Comparison of ENCODE assay signal across 20 cellular contexts in the genomic region with DNA sequence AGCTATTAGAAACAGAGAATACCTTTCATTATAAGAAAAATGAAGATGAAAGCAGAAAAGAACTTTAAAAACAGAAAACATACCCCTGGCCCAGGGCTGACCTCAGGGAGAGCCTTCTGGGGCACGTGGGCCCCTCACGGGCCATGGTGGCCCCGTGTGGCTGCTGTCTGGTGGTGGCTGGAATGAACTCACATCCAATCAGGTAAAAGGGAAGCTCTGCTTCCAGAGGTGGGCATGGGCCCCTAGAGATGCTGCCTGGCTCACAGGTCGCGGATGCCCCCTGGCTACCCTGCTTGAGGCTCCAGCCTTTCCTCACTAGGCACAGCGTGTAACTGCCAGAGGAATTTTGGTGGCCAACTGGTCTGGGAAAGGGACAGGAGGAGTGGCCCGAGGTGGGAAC.
"Had no signal": no experiment of that assay in that cellular context is flagged by ENCODE, and none has a peak within 500 bp of the region (broad histone marks: within the 10 kb centered on the region; RNA-seq: fewer than 3 reads in every experiment).

No MANE protein-coding gene starts in this region.

- H3K9me3 ChIP-seq: body of pancreas, mucosa of descending colon, neutrophil, thoracic aorta, upper lobe of left lung had no signal

- H3K36me3 Mint-ChIP-seq: activated naive CD8-positive, alpha-beta T cell treated with anti-CD3 and anti-CD28 coated beads for 36 hours; naive B cell had no signal

- H3K27me3 ChIP-seq: body of pancreas, upper lobe of left lung had no signal

- H3K4me3 Mint-ChIP-seq: activated CD4-positive, alpha-beta memory T cell treated with anti-CD3 and anti-CD28 coated beads, Interleukin-2, amount 10 ng/mL, durations not matched to agents 7 days and 5 days; activated naive CD8-positive, alpha-beta T cell treated with anti-CD3 and anti-CD28 coated beads for 36 hours; activated T-helper 1 cell treated with anti-CD3 and anti-CD28 coated beads, Interleukin-12 subunit alpha, Interleukin-12 subunit beta, Interleukin-2, Interleukin-4 antibody, amounts not matched to agents 30 ng/mL and 10 ng/mL and 1 ng/mL, durations not matched to agents 14 hours and 24 hours and 36 hours; central memory CD8-positive, alpha-beta T cell; naive B cell; stimulated activated naive B cell treated with anti-CD40 and anti-IgM and Interleukin-4, amounts not matched to agents 10 μg/mL and 1 μg/mL and 100 μg/mL, for 72 hours; T-helper 2 cell treated with Interferon-gamma antibody and Interleukin-4, amounts not matched to agents 5 μg/mL and 100 μg/mL, for 36 hours had no signal

- H3K27ac Mint-ChIP-seq: activated CD4-positive, alpha-beta memory T cell treated with anti-CD3 and anti-CD28 coated beads, Interleukin-2, amount 10 ng/mL, durations not matched to agents 7 days and 5 days; activated naive CD8-positive, alpha-beta T cell treated with anti-CD3 and anti-CD28 coated beads for 36 hours; activated T-helper 1 cell treated with anti-CD3 and anti-CD28 coated beads, Interleukin-12 subunit alpha, Interleukin-12 subunit beta, Interleukin-2, Interleukin-4 antibody, amounts not matched to agents 30 ng/mL and 10 ng/mL and 1 ng/mL, durations not matched to agents 14 hours and 24 hours and 36 hours; stimulated activated naive B cell treated with anti-CD40 and anti-IgM and Interleukin-4, amounts not matched to agents 10 μg/mL and 1 μg/mL and 100 μg/mL, for 72 hours; T-helper 2 cell treated with Interferon-gamma antibody and Interleukin-4, amounts not matched to agents 5 μg/mL and 100 μg/mL, for 36 hours had no signal

- H3K36me3 ChIP-seq: neutrophil, thoracic aorta, upper lobe of left lung had no signal

- DNase-seq: activated CD4-positive, alpha-beta memory T cell treated with anti-CD3 and anti-CD28 coated beads, Interleukin-2, amount 10 ng/mL, durations not matched to agents 7 days and 5 days; activated CD4-positive, alpha-beta T cell treated with anti-CD3 and anti-CD28 coated beads for 4 hours; activated naive CD4-positive, alpha-beta T cell; activated naive CD8-positive, alpha-beta T cell treated with anti-CD3 and anti-CD28 coated beads for 36 hours; cortex of kidney; effector CD4-positive, alpha-beta T cell; kidney; left ventricle myocardium superior; mesenchymal stem cell; naive B cell; stimulated activated naive B cell treated with anti-CD40 and anti-IgM and Interleukin-4, amounts not matched to agents 10 μg/mL and 1 μg/mL and 100 μg/mL, for 72 hours had no signal

- H3K9me3 Mint-ChIP-seq: activated CD4-positive, alpha-beta memory T cell treated with anti-CD3 and anti-CD28 coated beads, Interleukin-2, amount 10 ng/mL, durations not matched to agents 7 days and 5 days; activated naive CD8-positive, alpha-beta T cell treated with anti-CD3 and anti-CD28 coated beads for 36 hours; activated T-helper 1 cell treated with anti-CD3 and anti-CD28 coated beads, Interleukin-12 subunit alpha, Interleukin-12 subunit beta, Interleukin-2, Interleukin-4 antibody, amounts not matched to agents 30 ng/mL and 10 ng/mL and 1 ng/mL, durations not matched to agents 14 hours and 24 hours and 36 hours; central memory CD8-positive, alpha-beta T cell; stimulated activated naive B cell treated with anti-CD40 and anti-IgM and Interleukin-4, amounts not matched to agents 10 μg/mL and 1 μg/mL and 100 μg/mL, for 72 hours; T-helper 2 cell treated with Interferon-gamma antibody and Interleukin-4, amounts not matched to agents 5 μg/mL and 100 μg/mL, for 36 hours had no signal

- ATAC-seq: body of pancreas; left ventricle myocardium superior; mucosa of descending colon; stimulated activated naive B cell treated with anti-CD40 and anti-IgM and Interleukin-4, amounts not matched to agents 10 μg/mL and 1 μg/mL and 100 μg/mL, for 72 hours had no signal

- H3K4me3 ChIP-seq: body of pancreas, mucosa of descending colon, thoracic aorta, upper lobe of left lung had no signal

- H3K4me1 Mint-ChIP-seq: activated naive CD8-positive, alpha-beta T cell treated with anti-CD3 and anti-CD28 coated beads for 36 hours; central memory CD8-positive, alpha-beta T cell had no signal

- H3K27ac ChIP-seq: body of pancreas, neutrophil, parathyroid adenoma, thoracic aorta, upper lobe of left lung had no signal
